ENCODE assay signal across 27 cellular contexts in genomic region chr12:23824358-23824757, GRCh38.
"Had no signal": no experiment of that assay in that cellular context is flagged by ENCODE, and none has a peak within 500 bp of the region (broad histone marks: within the 10 kb centered on the region; RNA-seq: fewer than 3 reads in every experiment).

No MANE protein-coding gene starts in this region.

- H3K4me3 ChIP-seq: ascending aorta, breast epithelium, coronary artery, dorsolateral prefrontal cortex, esophagus muscularis mucosa, gastrocnemius medialis had no signal

- DNase-seq: activated CD4-positive, alpha-beta memory T cell treated with anti-CD3 and anti-CD28 coated beads, Interleukin-2, amount 10 ng/mL, durations not matched to agents 7 days and 5 days; activated CD4-positive, alpha-beta T cell treated with anti-CD3 and anti-CD28 coated beads for 1 hour; activated CD4-positive, alpha-beta T cell treated with anti-CD3 and anti-CD28 coated beads for 4 hours; activated CD4-positive, alpha-beta T cell treated with anti-CD3 and anti-CD28 coated beads, Interleukin-2, amount 10 ng/mL, durations not matched to agents 7 days and 5 days; activated CD4-positive, alpha-beta T cell treated with anti-CD3 and anti-CD28 coated beads, Interleukin-2, amount 50 U/mL, for 4 hours; activated CD8-positive, alpha-beta memory T cell treated with anti-CD3 and anti-CD28 coated beads, Interleukin-2, amount 50 U/mL, for 48 hours; activated gamma-delta T cell; activated naive CD4-positive, alpha-beta T cell; activated naive CD4-positive, alpha-beta T cell treated with anti-CD3 and anti-CD28 coated beads, Interleukin-2, amount 10 ng/mL, durations not matched to agents 7 days and 5 days; activated naive CD8-positive, alpha-beta T cell treated with anti-CD3 and anti-CD28 coated beads, Interleukin-2, amount 10 ng/mL, durations not matched to agents 7 days and 5 days; activated T-cell treated with anti-CD3 and anti-CD28 coated beads for 4 hours; activated T-cell treated with anti-CD3 and anti-CD28 coated beads, Interleukin-2, amount 50 U/mL, for 24 hours; activated T-cell treated with anti-CD3 and anti-CD28 coated beads, Interleukin-2, amount 50 U/mL, for 72 hours; effector memory CD4-positive, alpha-beta T cell; erythroblast; foreskin keratinocyte; gastrocnemius medialis; T-helper 2 cell had no signal

- FAIRE-seq: TTC549 had no signal

- H3K4me1 ChIP-seq: ascending aorta, breast epithelium, esophagus muscularis mucosa, foreskin keratinocyte, gastrocnemius medialis had no signal

- H3K9me3 ChIP-seq: ascending aorta, breast epithelium, esophagus muscularis mucosa, gastrocnemius medialis had no signal

- H3K27ac ChIP-seq: ascending aorta, breast epithelium, coronary artery, dorsolateral prefrontal cortex, esophagus muscularis mucosa, foreskin keratinocyte, gastrocnemius medialis, VCaP had no signal

- H3K27me3 ChIP-seq: ascending aorta, breast epithelium, esophagus muscularis mucosa, foreskin keratinocyte, gastrocnemius medialis had no signal

- ATAC-seq: activated naive CD4-positive, alpha-beta T cell treated with anti-CD3 and anti-CD28 coated beads, Interleukin-2, amount 50 U/mL, for 72 hours; activated T-cell treated with anti-CD3 and anti-CD28 coated beads, Interleukin-2, amount 50 U/mL, for 72 hours; foreskin keratinocyte; gastrocnemius medialis; SK-N-SH treated with all-trans-retinoic acid at 6 μM for 48 hours had no signal

- H3K36me3 ChIP-seq: ascending aorta, breast epithelium, esophagus muscularis mucosa, gastrocnemius medialis had no signal
